Comparison of ENCODE assay signal across 20 cellular contexts in genomic region chr2:229601936-229602335, GRCh38.
DNase-seq lines count a peak whose midpoint lies in the region; FAIRE-seq and TF ChIP-seq lines count a peak whose summit lies in the region.
"Had no signal": no experiment of that assay in that cellular context is flagged by ENCODE, and none has a peak within 500 bp of the region (broad histone marks: within the 10 kb centered on the region; RNA-seq: fewer than 3 reads in every experiment).

No MANE protein-coding gene starts in this region.

- intact Hi-C loops in PC-9 (cut with micrococcal nuclease; ENCODE audit: unreplicated experiment): no loop called here

- H3K4me1 ChIP-seq in ACC112 (ENCODE audit: control insufficient read depth, insufficient read depth, low read length, unreplicated experiment): peaks cover 6% of the 10 kb centered on the region
- H3K4me1 ChIP-seq in PC-9 (replicated peaks; ENCODE audit: insufficient read depth): peaks cover 26% of the 10 kb centered on the region

- H3K27me3 ChIP-seq in ACC112 (ENCODE audit: insufficient read depth, low read length): no peaks in the 10 kb centered on the region
- H3K27me3 ChIP-seq in PC-9 (ENCODE audit: insufficient read depth, low read depth): no peaks in the 10 kb centered on the region
- H3K27me3 ChIP-seq in WERI-Rb-1 (ENCODE audit: insufficient read depth, low read depth, severe bottlenecking): peaks cover 62% of the 10 kb centered on the region

- BruUV-seq in PC-9 (replicated peaks; lab: Mats Ljungman, UMichigan): no TSS peak

- H3K9me3 ChIP-seq in PC-9 (ENCODE audit: insufficient read depth, low read depth): no peaks in the 10 kb centered on the region
- H3K9me3 ChIP-seq in WERI-Rb-1 (ENCODE audit: severe bottlenecking): no peaks in the 10 kb centered on the region

- CTCF ChIA-PET in PC-9 (lab: Charles Lee): no interaction called here

- H3F3A ChIP-seq in PC-9 (ENCODE audit: insufficient read depth, low read depth): peaks cover 12% of the 10 kb centered on the region

- H3K27ac ChIP-seq in ACC112 (ENCODE audit: low read depth, low read length) (peak overlapping the region; percentile 34; the same call in 1 of the 2 replicates), PC-9 (peak overlapping the region; percentile 58), WERI-Rb-1 (no peak overlapping the region)

- peak overlapping the region; percentile 73 for H3K4me2 ChIP-seq in PC-9

- peak; percentile 98 for FAIRE-seq in H54 (lab: Jason Lieb, UNC)
- FAIRE-seq: D721Med, H1 had no signal

- in situ Hi-C loops in astrocyte of the spinal cord (cut with HindIII; ENCODE audit: low sequenced_read_pairs): no loop called here

- H3K36me3 ChIP-seq in ACC112 (ENCODE audit: insufficient read depth, low read length) (no peaks in the 10 kb centered on the region), PC-9 (ENCODE audit: low read depth) (no peaks in the 10 kb centered on the region), WERI-Rb-1 (no peaks in the 10 kb centered on the region)

- no peaks in the 10 kb centered on the region for H4K20me1 ChIP-seq in PC-9 (ENCODE audit: insufficient read depth)

- DNase-seq in H54 (ENCODE audit: insufficient read length, low spot score) (no peak), PC-9 (no peak), astrocyte of the spinal cord (ENCODE audit: low read depth, low spot score) (peak; percentile 42), AG08396 (ENCODE audit: low spot score) (no peak), WERI-Rb-1 (no peak)
- no peak for DNase-seq in stimulated activated CD4-positive, alpha-beta T cell treated with anti-CD3 and anti-CD28 coated beads, Interleukin-12 subunit alpha, Interleukin-12 subunit beta, amount 100 ng/mL, for 4 hours
- DNase-seq: 8988T; ACHN; CD8-positive, alpha-beta T cell; COR-L47; DMS153; DMS79 treated with DMSO at 0.1 percent for 48 hours; EL; GF-D8; HFFc6; IMR-90; KBM-7 had no signal

- no peak overlapping the region for H3K4me3 ChIP-seq in ACC112 (ENCODE audit: low read depth, low read length)
- peak overlapping the region; percentile 33; the same call in 1 of the 2 replicates for H3K4me3 ChIP-seq in PC-9
- H3K4me3 ChIP-seq in astrocyte of the spinal cord (ENCODE audit: low read depth, low read length): no peak overlapping the region
- no peak overlapping the region for H3K4me3 ChIP-seq in WERI-Rb-1 (ENCODE audit: low read depth, low read length)

- H3K9me2 ChIP-seq in PC-9 (ENCODE audit: insufficient read depth): no peaks in the 10 kb centered on the region

- no peaks in the 10 kb centered on the region for H3K79me2 ChIP-seq in ACC112 (ENCODE audit: control insufficient read depth, insufficient read depth, low read length, unreplicated experiment)
- no peaks in the 10 kb centered on the region for H3K79me2 ChIP-seq in PC-9 (ENCODE audit: low read depth)

- H2AFZ ChIP-seq in ACC112 (ENCODE audit: low read length, unreplicated experiment) (no peak overlapping the region), PC-9 (peak overlapping the region; percentile 49; the same call in 1 of the 2 replicates)

- POLR2A ChIA-PET in PC-9 (lab: Charles Lee; ENCODE audit: unreplicated experiment): no interaction called here

- no peak for TF ChIP-seq CTCF in PC-9 (conservative IDR thresholded peaks at IDR 0.05)
- TF ChIP-seq CTCF in astrocyte of the spinal cord (IDR thresholded peaks at IDR 0.05; ENCODE audit: low read depth, low read length): no peak
- no peak for TF ChIP-seq CTCF in WERI-Rb-1 (IDR thresholded peaks at IDR 0.05; ENCODE audit: low read depth, low read length)

- no peak for TF ChIP-seq POLR2A in H54 (IDR thresholded peaks at IDR 0.05; ENCODE audit: low read depth, low read length)
